ENCODE assay signal across 1 cellular context in genomic region chr1:155834296-155834926, GRCh38.
A peak's percentile ranks its signal among the peaks of the same experiment; 100 is the strongest.
TF ChIP-seq lines count a peak whose summit lies in the region.

No MANE protein-coding gene starts in this region.

TF ChIP-seq in H1, 55 proteins besides CTCF, POLR2A, EP300 and RAD21 (continued from another document):
- TF ChIP-seq ASH2L (IDR thresholded peaks at IDR 0.05; ENCODE audit: low read length) (no peak), BRCA1 (IDR thresholded peaks at IDR 0.05; ENCODE audit: low read depth, low read length) (no peak), EGR1 (IDR thresholded peaks at IDR 0.05; ENCODE audit: borderline replicate concordance, low read depth, low read length) (no peak), SIN3A (conservative IDR thresholded peaks at IDR 0.05 in 1 of 2, IDR thresholded peaks at IDR 0.05 in 1 of 2; ENCODE audit: low read depth in 1 of 2, low read length in 2 of 2) (no peak), YY1 (IDR thresholded peaks at IDR 0.05; ENCODE audit: low read depth, low read length) (peak; percentile 49; the same call in 1 of the 2 replicates)
